Comparison of ENCODE assay signal across 8 cellular contexts in genomic region chr11:3159296-3160190, GRCh38. TPM values are rescaled to one million over a fixed set of nuclear protein-coding genes. Genes with fewer than 3 reads are reported as not detected.
DNase-seq lines count a peak whose midpoint lies in the region; ATAC-seq and TF ChIP-seq lines count a peak whose summit lies in the region.

No MANE protein-coding gene starts in this region.

- DNase-seq in HL-60 (ENCODE audit: low read depth in 1 of 2, low spot score in 1 of 2): no peak
- peak; percentile 56 for DNase-seq in choroid plexus epithelial cell (ENCODE audit: low read depth)
- DNase-seq in left lobe of liver (ENCODE audit: low spot score): no peak
- DNase-seq in OCI-M1 (lab: John Stamatoyannopoulos, UW): no peak

- no peak overlapping the region for H3K27ac ChIP-seq in HL-60 (replicated peaks)
- H3K27ac ChIP-seq in skin epidermis: peak overlapping the region in 16 of 21 experiments; percentile 3 to 84 (median 54)

- no peaks in the 10 kb centered on the region for H3K27me3 ChIP-seq in HL-60 (ENCODE audit: insufficient read depth, poor library complexity, severe bottlenecking)

- ATAC-seq in left lobe of liver (peak; percentile 33), GM18870 (IDR thresholded peaks at IDR 0.05; ENCODE audit: unreplicated experiment) (no peak), HG02981 (IDR thresholded peaks at IDR 0.05; ENCODE audit: unreplicated experiment) (no peak), HG03342 (IDR thresholded peaks at IDR 0.05; ENCODE audit: unreplicated experiment) (no peak)

- H3K4me3 ChIP-seq in HL-60 (replicated peaks; ENCODE audit: insufficient read depth, low read length) (peak overlapping the region; percentile 38), choroid plexus epithelial cell (ENCODE audit: low read depth, low read length) (peak overlapping the region; percentile 61), skin epidermis (peak overlapping the region; percentile 16 to 34 (median 29))

- no peak for TF ChIP-seq CTCF in HL-60 (IDR thresholded peaks at IDR 0.05; ENCODE audit: insufficient read depth, low read length)
- TF ChIP-seq CTCF in choroid plexus epithelial cell (conservative IDR thresholded peaks at IDR 0.05; ENCODE audit: low read depth, low read length): no peak

RNA-seq across cellular contexts. Expression of gene OSBPL5, which starts 5.6 kb away (rescaled TPM):
- total RNA-seq in left lobe of liver: 3.6 TPM

RNA-seq across cellular contexts. Expression of gene MRGPRG, which starts 59.1 kb away (rescaled TPM):
- total RNA-seq in left lobe of liver: not detected
